ENCODE assay signal across 1 cellular context in genomic region chr9:91029621-91030361, GRCh38.
TF ChIP-seq lines count a peak whose summit lies in the region.

No MANE protein-coding gene starts in this region.

TF ChIP-seq in liver, 16 proteins besides CTCF, POLR2A, EP300 and RAD21 (continued from another document):
- TF ChIP-seq MAX (IDR thresholded peaks at IDR 0.05): no peak
- TF ChIP-seq EGR1 (IDR thresholded peaks at IDR 0.05; ENCODE audit: low read depth in 2 of 2): no peak
- peak; percentile 56 to 75 for TF ChIP-seq RXRA (IDR thresholded peaks at IDR 0.05)
- no peak for TF ChIP-seq ATF3 (IDR thresholded peaks at IDR 0.05)
- no peak for TF ChIP-seq FOXA2 (IDR thresholded peaks at IDR 0.05)
- TF ChIP-seq NR2F2 (IDR thresholded peaks at IDR 0.05): no peak
- no peak for TF ChIP-seq GABPA (IDR thresholded peaks at IDR 0.05 in 1 of 2, conservative IDR thresholded peaks at IDR 0.05 in 1 of 2)
